Comparison of ENCODE assay signal across 2 cellular contexts in genomic region chr2:236167297-236168109, GRCh38.
TF ChIP-seq lines count a peak whose summit lies in the region.

No MANE protein-coding gene starts in this region.

TF ChIP-seq in HEK293, 187 proteins besides CTCF, POLR2A, EP300 and RAD21 (continued from another document and continues in another):
- TF ChIP-seq, protein P1, sequence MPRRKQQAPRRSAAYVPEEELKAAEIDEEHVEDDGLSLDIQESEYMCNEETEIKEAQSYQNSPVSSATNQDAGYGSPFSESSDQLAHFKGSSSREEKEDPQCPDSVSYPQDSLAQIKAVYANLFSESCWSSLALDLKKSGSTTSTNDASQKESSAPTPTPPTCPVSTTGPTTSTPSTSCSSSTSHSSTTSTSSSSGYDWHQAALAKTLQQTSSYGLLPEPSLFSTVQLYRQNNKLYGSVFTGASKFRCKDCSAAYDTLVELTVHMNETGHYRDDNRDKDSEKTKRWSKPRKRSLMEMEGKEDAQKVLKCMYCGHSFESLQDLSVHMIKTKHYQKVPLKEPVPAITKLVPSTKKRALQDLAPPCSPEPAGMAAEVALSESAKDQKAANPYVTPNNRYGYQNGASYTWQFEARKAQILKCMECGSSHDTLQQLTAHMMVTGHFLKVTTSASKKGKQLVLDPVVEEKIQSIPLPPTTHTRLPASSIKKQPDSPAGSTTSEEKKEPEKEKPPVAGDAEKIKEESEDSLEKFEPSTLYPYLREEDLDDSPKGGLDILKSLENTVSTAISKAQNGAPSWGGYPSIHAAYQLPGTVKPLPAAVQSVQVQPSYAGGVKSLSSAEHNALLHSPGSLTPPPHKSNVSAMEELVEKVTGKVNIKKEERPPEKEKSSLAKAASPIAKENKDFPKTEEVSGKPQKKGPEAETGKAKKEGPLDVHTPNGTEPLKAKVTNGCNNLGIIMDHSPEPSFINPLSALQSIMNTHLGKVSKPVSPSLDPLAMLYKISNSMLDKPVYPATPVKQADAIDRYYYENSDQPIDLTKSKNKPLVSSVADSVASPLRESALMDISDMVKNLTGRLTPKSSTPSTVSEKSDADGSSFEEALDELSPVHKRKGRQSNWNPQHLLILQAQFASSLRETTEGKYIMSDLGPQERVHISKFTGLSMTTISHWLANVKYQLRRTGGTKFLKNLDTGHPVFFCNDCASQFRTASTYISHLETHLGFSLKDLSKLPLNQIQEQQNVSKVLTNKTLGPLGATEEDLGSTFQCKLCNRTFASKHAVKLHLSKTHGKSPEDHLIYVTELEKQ (tag by site-specific recombination; IDR thresholded peaks at IDR 0.05; ENCODE audit: borderline replicate concordance), result no peak
- TF ChIP-seq KLF9 (tag by site-specific recombination; IDR thresholded peaks at IDR 0.05; ENCODE audit: low read depth) (0 out of 2 replicates have a peak, but pooled peaks have one; percentile 24), ZNF530 (tag by site-specific recombination; IDR thresholded peaks at IDR 0.05; ENCODE audit: low read depth) (no peak), SP2 (tag by site-specific recombination; IDR thresholded peaks at IDR 0.05) (peak; percentile 15; the same call in 1 of the 2 replicates), TRIM28 (IDR thresholded peaks at IDR 0.05; ENCODE audit: borderline replicate concordance, low read length) (no peak), ZNF280C (tag by site-specific recombination; IDR thresholded peaks at IDR 0.05) (no peak), ZNF571 (tag by site-specific recombination; IDR thresholded peaks at IDR 0.05) (no peak), ZNF610 (tag by site-specific recombination; IDR thresholded peaks at IDR 0.05; ENCODE audit: borderline replicate concordance) (no peak), ZNF184 (tag by site-specific recombination; IDR thresholded peaks at IDR 0.05) (no peak)
- TF ChIP-seq, protein P2, sequence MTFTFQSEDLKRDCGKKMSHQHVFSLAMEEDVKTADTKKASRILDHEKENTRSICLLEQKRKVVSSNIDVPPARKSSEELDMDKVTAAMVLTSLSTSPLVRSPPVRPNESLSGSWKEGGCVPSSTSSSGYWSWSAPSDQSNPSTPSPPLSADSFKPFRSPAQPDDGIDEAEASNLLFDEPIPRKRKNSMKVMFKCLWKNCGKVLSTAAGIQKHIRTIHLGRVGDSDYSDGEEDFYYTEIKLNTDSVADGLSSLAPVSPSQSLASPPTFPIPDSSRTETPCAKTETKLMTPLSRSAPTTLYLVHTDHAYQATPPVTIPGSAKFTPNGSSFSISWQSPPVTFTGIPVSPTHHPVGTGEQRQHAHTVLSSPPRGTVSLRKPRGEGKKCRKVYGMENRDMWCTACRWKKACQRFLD (tag by site-specific recombination; IDR thresholded peaks at IDR 0.05), result no peak
- TF ChIP-seq, protein P3, sequence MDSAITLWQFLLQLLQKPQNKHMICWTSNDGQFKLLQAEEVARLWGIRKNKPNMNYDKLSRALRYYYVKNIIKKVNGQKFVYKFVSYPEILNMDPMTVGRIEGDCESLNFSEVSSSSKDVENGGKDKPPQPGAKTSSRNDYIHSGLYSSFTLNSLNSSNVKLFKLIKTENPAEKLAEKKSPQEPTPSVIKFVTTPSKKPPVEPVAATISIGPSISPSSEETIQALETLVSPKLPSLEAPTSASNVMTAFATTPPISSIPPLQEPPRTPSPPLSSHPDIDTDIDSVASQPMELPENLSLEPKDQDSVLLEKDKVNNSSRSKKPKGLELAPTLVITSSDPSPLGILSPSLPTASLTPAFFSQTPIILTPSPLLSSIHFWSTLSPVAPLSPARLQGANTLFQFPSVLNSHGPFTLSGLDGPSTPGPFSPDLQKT (IDR thresholded peaks at IDR 0.05; ENCODE audit: borderline replicate concordance, low read depth, low read length), result no peak
- TF ChIP-seq, protein P4, sequence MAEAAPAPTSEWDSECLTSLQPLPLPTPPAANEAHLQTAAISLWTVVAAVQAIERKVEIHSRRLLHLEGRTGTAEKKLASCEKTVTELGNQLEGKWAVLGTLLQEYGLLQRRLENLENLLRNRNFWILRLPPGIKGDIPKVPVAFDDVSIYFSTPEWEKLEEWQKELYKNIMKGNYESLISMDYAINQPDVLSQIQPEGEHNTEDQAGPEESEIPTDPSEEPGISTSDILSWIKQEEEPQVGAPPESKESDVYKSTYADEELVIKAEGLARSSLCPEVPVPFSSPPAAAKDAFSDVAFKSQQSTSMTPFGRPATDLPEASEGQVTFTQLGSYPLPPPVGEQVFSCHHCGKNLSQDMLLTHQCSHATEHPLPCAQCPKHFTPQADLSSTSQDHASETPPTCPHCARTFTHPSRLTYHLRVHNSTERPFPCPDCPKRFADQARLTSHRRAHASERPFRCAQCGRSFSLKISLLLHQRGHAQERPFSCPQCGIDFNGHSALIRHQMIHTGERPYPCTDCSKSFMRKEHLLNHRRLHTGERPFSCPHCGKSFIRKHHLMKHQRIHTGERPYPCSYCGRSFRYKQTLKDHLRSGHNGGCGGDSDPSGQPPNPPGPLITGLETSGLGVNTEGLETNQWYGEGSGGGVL (tag by site-specific recombination; IDR thresholded peaks at IDR 0.05), result no peak; the same call in 1 of the 2 replicates

TF ChIP-seq in K562, 482 proteins besides CTCF, POLR2A, EP300 and RAD21 (continued from another document):
- TF ChIP-seq IRF1 (CRISPR knock-in tag; IDR thresholded peaks at IDR 0.05; ENCODE audit: borderline replicate concordance), result no peak
- no peak for TF ChIP-seq MTA1 (IDR thresholded peaks at IDR 0.05; ENCODE audit: borderline replicate concordance)
- TF ChIP-seq E2F6 (IDR thresholded peaks at IDR 0.05; ENCODE audit: borderline replicate concordance in 1 of 2, extremely low read depth in 1 of 2, insufficient read depth in 1 of 2, insufficient read length in 1 of 2, low read depth in 1 of 2, low read length in 1 of 2, poor library complexity in 1 of 2, severe bottlenecking in 1 of 2), result peak in 1 of 2 experiments; percentile 59
- no peak for TF ChIP-seq RBFOX2 (IDR thresholded peaks at IDR 0.05; ENCODE audit: low read depth, low read length)
- peak in 1 of 2 experiments; percentile 6; a peak in 1 of 4 replicates for TF ChIP-seq NONO (IDR thresholded peaks at IDR 0.05; ENCODE audit: low read depth in 2 of 2, low read length in 1 of 2)
- no peak for TF ChIP-seq POLR3A (IDR thresholded peaks at IDR 0.05; ENCODE audit: borderline replicate concordance, extremely low read depth, insufficient read depth, insufficient read length)
- 0 out of 2 replicates have a peak, but pooled peaks have one; percentile 6 for TF ChIP-seq CXXC5 (CRISPR knock-in tag; IDR thresholded peaks at IDR 0.05)
- TF ChIP-seq ETV6 (IDR thresholded peaks at IDR 0.05; ENCODE audit: borderline replicate concordance in 1 of 2, low read depth in 2 of 2, low read length in 1 of 2), result no peak
- no peak for TF ChIP-seq ETV6 (CRISPR knock-in tag; IDR thresholded peaks at IDR 0.05; ENCODE audit: borderline replicate concordance)
- TF ChIP-seq JUND (IDR thresholded peaks at IDR 0.05; ENCODE audit: borderline replicate concordance, low read depth, low read length), result no peak
- TF ChIP-seq JUND (tag; IDR thresholded peaks at IDR 0.05; ENCODE audit: borderline replicate concordance, low read depth, low read length), result no peak
- TF ChIP-seq SMAD3 (CRISPR knock-in tag; conservative IDR thresholded peaks at IDR 0.05), result no peak
- TF ChIP-seq ZNF133 (CRISPR knock-in tag; IDR thresholded peaks at IDR 0.05), result no peak
- no peak for TF ChIP-seq PHF20 (IDR thresholded peaks at IDR 0.05; ENCODE audit: partially characterized antibody)
- no peak for TF ChIP-seq FOXJ2 (tag; IDR thresholded peaks at IDR 0.05)
- TF ChIP-seq KLF16 (IDR thresholded peaks at IDR 0.05), result no peak
- no peak for TF ChIP-seq ZNF311 (CRISPR knock-in tag; IDR thresholded peaks at IDR 0.05)
- TF ChIP-seq MECOM (CRISPR knock-in tag; IDR thresholded peaks at IDR 0.05), result no peak
- TF ChIP-seq, protein P5, sequence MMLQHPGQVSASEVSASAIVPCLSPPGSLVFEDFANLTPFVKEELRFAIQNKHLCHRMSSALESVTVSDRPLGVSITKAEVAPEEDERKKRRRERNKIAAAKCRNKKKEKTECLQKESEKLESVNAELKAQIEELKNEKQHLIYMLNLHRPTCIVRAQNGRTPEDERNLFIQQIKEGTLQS (IDR thresholded peaks at IDR 0.05), result no peak
- TF ChIP-seq, protein P5 (CRISPR knock-in tag; conservative IDR thresholded peaks at IDR 0.05), result no peak
- TF ChIP-seq, protein P6, sequence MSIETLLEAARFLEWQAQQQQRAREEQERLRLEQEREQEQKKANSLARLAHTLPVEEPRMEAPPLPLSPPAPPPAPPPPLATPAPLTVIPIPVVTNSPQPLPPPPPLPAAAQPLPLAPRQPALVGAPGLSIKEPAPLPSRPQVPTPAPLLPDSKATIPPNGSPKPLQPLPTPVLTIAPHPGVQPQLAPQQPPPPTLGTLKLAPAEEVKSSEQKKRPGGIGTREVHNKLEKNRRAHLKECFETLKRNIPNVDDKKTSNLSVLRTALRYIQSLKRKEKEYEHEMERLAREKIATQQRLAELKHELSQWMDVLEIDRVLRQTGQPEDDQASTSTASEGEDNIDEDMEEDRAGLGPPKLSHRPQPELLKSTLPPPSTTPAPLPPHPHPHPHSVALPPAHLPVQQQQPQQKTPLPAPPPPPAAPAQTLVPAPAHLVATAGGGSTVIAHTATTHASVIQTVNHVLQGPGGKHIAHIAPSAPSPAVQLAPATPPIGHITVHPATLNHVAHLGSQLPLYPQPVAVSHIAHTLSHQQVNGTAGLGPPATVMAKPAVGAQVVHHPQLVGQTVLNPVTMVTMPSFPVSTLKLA (conservative IDR thresholded peaks at IDR 0.05), result no peak
- TF ChIP-seq CREM (IDR thresholded peaks at IDR 0.05; ENCODE audit: low read depth), result 0 out of 2 replicates have a peak, but pooled peaks have one; percentile 31
- TF ChIP-seq ID3 (CRISPR knock-in tag; IDR thresholded peaks at IDR 0.05), result no peak
- no peak for TF ChIP-seq ID3 (tag; IDR thresholded peaks at IDR 0.05)
- peak in 1 of 2 experiments; percentile 17; a peak in 2 of 4 replicates for TF ChIP-seq NRF1 (conservative IDR thresholded peaks at IDR 0.05 in 1 of 2, IDR thresholded peaks at IDR 0.05 in 1 of 2)
- TF ChIP-seq XRCC5 (IDR thresholded peaks at IDR 0.05; ENCODE audit: low read depth, low read length), result no peak
- TF ChIP-seq ZC3H11A (IDR thresholded peaks at IDR 0.05; ENCODE audit: low read depth, low read length), result no peak
- TF ChIP-seq, protein P7, sequence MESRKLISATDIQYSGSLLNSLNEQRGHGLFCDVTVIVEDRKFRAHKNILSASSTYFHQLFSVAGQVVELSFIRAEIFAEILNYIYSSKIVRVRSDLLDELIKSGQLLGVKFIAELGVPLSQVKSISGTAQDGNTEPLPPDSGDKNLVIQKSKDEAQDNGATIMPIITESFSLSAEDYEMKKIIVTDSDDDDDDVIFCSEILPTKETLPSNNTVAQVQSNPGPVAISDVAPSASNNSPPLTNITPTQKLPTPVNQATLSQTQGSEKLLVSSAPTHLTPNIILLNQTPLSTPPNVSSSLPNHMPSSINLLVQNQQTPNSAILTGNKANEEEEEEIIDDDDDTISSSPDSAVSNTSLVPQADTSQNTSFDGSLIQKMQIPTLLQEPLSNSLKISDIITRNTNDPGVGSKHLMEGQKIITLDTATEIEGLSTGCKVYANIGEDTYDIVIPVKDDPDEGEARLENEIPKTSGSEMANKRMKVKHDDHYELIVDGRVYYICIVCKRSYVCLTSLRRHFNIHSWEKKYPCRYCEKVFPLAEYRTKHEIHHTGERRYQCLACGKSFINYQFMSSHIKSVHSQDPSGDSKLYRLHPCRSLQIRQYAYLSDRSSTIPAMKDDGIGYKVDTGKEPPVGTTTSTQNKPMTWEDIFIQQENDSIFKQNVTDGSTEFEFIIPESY (CRISPR knock-in tag; IDR thresholded peaks at IDR 0.05), result no peak
- peak; percentile 8 for TF ChIP-seq HNRNPLL (IDR thresholded peaks at IDR 0.05; ENCODE audit: low read depth, low read length, poor library complexity, severe bottlenecking)
- no peak for TF ChIP-seq CHD2 (IDR thresholded peaks at IDR 0.05; ENCODE audit: low read depth, low read length)
